Comparison of ENCODE assay signal across 1 cellular context in genomic region chr6:44072452-44072958, GRCh38.
TF ChIP-seq lines count a peak whose summit lies in the region.

No MANE protein-coding gene starts in this region.

TF ChIP-seq in HepG2, 621 proteins besides CTCF, POLR2A, EP300 and RAD21 (continued from another document and continues in another):
- no peak for TF ChIP-seq RBFOX2 (IDR thresholded peaks at IDR 0.05; ENCODE audit: low read depth, low read length)
- no peak for TF ChIP-seq ATRX (CRISPR knock-in tag; IDR thresholded peaks at IDR 0.05; ENCODE audit: borderline replicate concordance)
- no peak for TF ChIP-seq HOXA5 (CRISPR knock-in tag; IDR thresholded peaks at IDR 0.05)
- no peak for TF ChIP-seq RBM22 (optimal IDR thresholded peaks at IDR 0.05; ENCODE audit: low read length)
- TF ChIP-seq ZNF407 (CRISPR knock-in tag; IDR thresholded peaks at IDR 0.05; ENCODE audit: not compliant biosample characterization), result no peak
- TF ChIP-seq SIN3B (IDR thresholded peaks at IDR 0.05; ENCODE audit: low read length), result no peak
- TF ChIP-seq ZFP41 (CRISPR knock-in tag; IDR thresholded peaks at IDR 0.05; ENCODE audit: borderline replicate concordance), result peak; percentile 46; the same call in 1 of the 2 replicates
- no peak for TF ChIP-seq STAG1 (CRISPR knock-in tag; IDR thresholded peaks at IDR 0.05)
- TF ChIP-seq HMGXB3 (CRISPR knock-in tag; IDR thresholded peaks at IDR 0.05; ENCODE audit: borderline replicate concordance), result no peak
- TF ChIP-seq SALL1 (CRISPR knock-in tag; IDR thresholded peaks at IDR 0.05), result no peak
- TF ChIP-seq MATR3 (CRISPR knock-in tag; IDR thresholded peaks at IDR 0.05), result no peak
- no peak for TF ChIP-seq LCORL (IDR thresholded peaks at IDR 0.05)
- no peak for TF ChIP-seq LCORL (CRISPR knock-in tag; IDR thresholded peaks at IDR 0.05)
- TF ChIP-seq KLF9 (CRISPR knock-in tag; IDR thresholded peaks at IDR 0.05; ENCODE audit: low read depth), result no peak
- no peak for TF ChIP-seq ZNF512 (CRISPR knock-in tag; IDR thresholded peaks at IDR 0.05)
- TF ChIP-seq BORCS8-MEF2B (CRISPR knock-in tag; IDR thresholded peaks at IDR 0.05), result no peak
- TF ChIP-seq ZNF781 (CRISPR knock-in tag; IDR thresholded peaks at IDR 0.05; ENCODE audit: borderline replicate concordance, not compliant biosample characterization), result no peak
- TF ChIP-seq AFF4 (CRISPR knock-in tag; IDR thresholded peaks at IDR 0.05), result no peak
- TF ChIP-seq ETV6 (CRISPR knock-in tag; conservative IDR thresholded peaks at IDR 0.05), result no peak
- no peak for TF ChIP-seq ZNF281 (CRISPR knock-in tag; IDR thresholded peaks at IDR 0.05; ENCODE audit: borderline replicate concordance)
- TF ChIP-seq ZNF280D (CRISPR knock-in tag; IDR thresholded peaks at IDR 0.05), result no peak
- TF ChIP-seq HOMEZ (CRISPR knock-in tag; IDR thresholded peaks at IDR 0.05; ENCODE audit: low read depth), result no peak
- TF ChIP-seq RCOR2 (CRISPR knock-in tag; IDR thresholded peaks at IDR 0.05), result no peak
- TF ChIP-seq HNRNPL (IDR thresholded peaks at IDR 0.05; ENCODE audit: low read depth, low read length), result 0 out of 2 replicates have a peak, but pooled peaks have one; percentile 58
- 0 out of 2 replicates have a peak, but pooled peaks have one; percentile 44 for TF ChIP-seq ZNF839 (CRISPR knock-in tag; IDR thresholded peaks at IDR 0.05; ENCODE audit: borderline replicate concordance)
- no peak for TF ChIP-seq GZF1 (CRISPR knock-in tag; IDR thresholded peaks at IDR 0.05)
- TF ChIP-seq TMF1 (CRISPR knock-in tag; IDR thresholded peaks at IDR 0.05; ENCODE audit: low read depth), result no peak
